Comparison of ENCODE assay signal across 8 cellular contexts in the genomic region with DNA sequence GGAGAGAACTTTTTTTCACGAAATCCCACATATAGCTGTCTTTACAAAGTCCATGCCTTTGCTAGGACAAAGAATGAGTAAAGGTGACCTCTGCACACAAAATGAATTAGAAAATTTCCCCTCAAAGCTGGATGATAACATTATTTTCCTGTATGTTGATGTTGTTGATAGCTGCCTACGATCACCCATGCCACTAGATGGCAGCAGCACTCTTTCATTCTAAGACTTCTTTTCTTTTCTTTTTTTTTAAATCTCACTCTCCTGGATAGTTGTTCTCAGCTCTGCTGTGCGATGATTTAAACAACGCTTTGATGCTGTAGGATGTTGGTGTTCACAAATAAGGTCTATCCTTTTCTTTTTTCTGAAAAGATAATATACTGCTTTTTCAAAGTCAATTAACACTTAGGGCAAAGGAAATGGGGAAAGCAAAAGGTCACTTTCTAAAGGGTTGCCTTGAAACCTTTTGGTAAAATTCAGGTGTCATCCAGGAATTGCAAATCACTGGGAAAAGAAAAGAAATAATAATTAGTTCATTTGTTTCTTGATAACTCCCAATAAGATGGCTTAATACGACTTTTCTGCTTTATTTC.
DNase-seq lines count a peak whose midpoint lies in the region; ATAC-seq and TF ChIP-seq lines count a peak whose summit lies in the region.

No MANE protein-coding gene starts in this region.

- ATAC-seq in GM19438 (IDR thresholded peaks at IDR 0.05; ENCODE audit: low read depth, unreplicated experiment) (peak; percentile 86), HG03520 (IDR thresholded peaks at IDR 0.05; ENCODE audit: unreplicated experiment) (peak; percentile 84)

- no peaks in the 10 kb centered on the region for H3K9me3 ChIP-seq in neutrophil

- TF ChIP-seq CTCF in neutrophil (IDR thresholded peaks at IDR 0.05), result peak; percentile 45

- no peak overlapping the region for H3K4me3 ChIP-seq in neutrophil (ENCODE audit: low read depth in 1 of 2, low read length in 1 of 2)

- DNase-seq in DMS 273 treated with DMSO at 0.1 percent for 48 hours (lab: John Stamatoyannopoulos, UW), result peak; percentile 17
- DNase-seq in NCI-H526 treated with DMSO at 0.1 percent for 48 hours (lab: John Stamatoyannopoulos, UW), result peak; percentile 60
- DNase-seq in activated CD8-positive, alpha-beta memory T cell treated with anti-CD3 and anti-CD28 coated beads for 48 hours (ENCODE audit: low read depth in 2 of 3, low spot score in 2 of 3), result peak in 2 of 3 experiments; percentile 1 to 4
- DNase-seq in fibroblast of peridontal ligament (ENCODE audit: extremely low read depth), result peak; percentile 84
- no peak for DNase-seq in posterior vena cava (ENCODE audit: low spot score)

- no peaks in the 10 kb centered on the region for H3K4me1 ChIP-seq in neutrophil (ENCODE audit: control insufficient read depth in 1 of 2, insufficient read depth in 1 of 2, low read depth in 1 of 2, low read length in 1 of 2)

- intact Hi-C loops in posterior vena cava (cut with DNase I), result loop anchor here (5.0 to 10.0 kb wide), 2 partner anchors 280 to 282 kb away; no protein-coding TSS in a partner anchor

- no peak overlapping the region for H3K27ac ChIP-seq in neutrophil

- H3K27me3 ChIP-seq in neutrophil, result no peaks in the 10 kb centered on the region

- no peaks in the 10 kb centered on the region for H3K36me3 ChIP-seq in neutrophil
